ENCODE assay signal across 9 cellular contexts in the genomic region with DNA sequence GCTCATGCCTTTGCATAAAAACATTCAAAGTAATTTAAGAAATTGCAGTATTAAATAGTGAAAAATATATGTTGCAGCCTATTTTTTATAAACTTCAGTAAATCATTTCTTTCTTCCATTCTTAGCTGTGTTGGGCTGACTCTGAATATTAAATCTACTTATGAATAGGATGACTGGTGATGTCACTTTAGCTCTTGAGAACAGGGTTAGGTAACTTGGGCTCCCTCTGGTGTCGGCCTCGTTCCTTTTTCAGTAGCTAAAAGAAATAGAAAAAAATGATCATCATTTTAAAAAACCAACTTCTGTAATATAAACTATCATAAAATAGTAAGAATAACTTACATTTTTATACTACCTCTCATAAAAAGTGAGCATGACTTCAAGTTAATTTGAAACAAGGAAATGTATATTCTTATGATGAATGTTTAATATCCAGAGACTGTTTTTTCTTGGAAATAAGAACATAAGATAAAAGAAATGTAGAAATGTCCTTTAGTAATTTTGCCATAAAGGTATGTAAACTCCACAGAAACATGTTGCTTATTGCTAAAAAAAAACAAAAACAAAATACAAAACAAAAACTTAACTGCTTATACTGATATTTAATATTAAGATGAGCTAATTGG. TPM values are rescaled to one million over a fixed set of nuclear protein-coding genes. Genes with fewer than 3 reads are reported as not detected.
DNase-seq lines count a peak whose midpoint lies in the region; ATAC-seq, FAIRE-seq and TF ChIP-seq lines count a peak whose summit lies in the region.
"Had no signal": no experiment of that assay in that cellular context is flagged by ENCODE, and none has a peak within 500 bp of the region (broad histone marks: within the 10 kb centered on the region; RNA-seq: fewer than 3 reads in every experiment).

No MANE protein-coding gene starts in this region.

- H3K36me3 ChIP-seq in Caco-2 (ENCODE audit: control insufficient read depth, insufficient read depth, low read length): no peaks in the 10 kb centered on the region

- TF ChIP-seq CTCF in Caco-2 (IDR thresholded peaks at IDR 0.05; ENCODE audit: insufficient read depth in 1 of 2, low read depth in 1 of 2, low read length in 1 of 2, severe bottlenecking in 1 of 2, unreplicated experiment in 1 of 2): peak in 1 of 2 experiments; percentile 59

- POLR2A ChIA-PET in Caco-2 (lab: Charles Lee): no interaction called here

- no peaks in the 10 kb centered on the region for H3K4me1 ChIP-seq in Caco-2

- CTCF ChIA-PET in Caco-2 (lab: Charles Lee): interaction anchor here (0.5 kb wide), 2 partner anchors 195 to 1957 kb away, joined by 3 read pairs; no protein-coding TSS in a partner anchor

- intact Hi-C loops in Caco-2 (cut with micrococcal nuclease; ENCODE audit: unreplicated experiment): no loop called here

- H3K36me3 Mint-ChIP-seq in Caco-2 (ENCODE audit: insufficient read depth, unreplicated experiment): no peaks in the 10 kb centered on the region

- H3K27me3 ChIP-seq in Caco-2 (replicated peaks; ENCODE audit: control insufficient read depth, insufficient read depth, low read length): no peaks in the 10 kb centered on the region

- no peak overlapping the region for H3K27ac Mint-ChIP-seq in Caco-2 (ENCODE audit: unreplicated experiment)

- no peaks in the 10 kb centered on the region for H3K9me3 ChIP-seq in Caco-2
- H3K9me3 ChIP-seq: mucosa of descending colon had no signal

- ATAC-seq in HG02973 (IDR thresholded peaks at IDR 0.05; ENCODE audit: unreplicated experiment) (peak; percentile 62), GM18873 (IDR thresholded peaks at IDR 0.05; ENCODE audit: low FRiP score, unreplicated experiment) (no peak)
- ATAC-seq: mucosa of descending colon had no signal

- BruUV-seq in Caco-2 (replicated peaks; lab: Mats Ljungman, UMichigan): no TSS peak

- FAIRE-seq in islet of Langerhans (lab: Jason Lieb, UNC): peak; percentile 90

- no peak overlapping the region for H3K4me3 ChIP-seq in Caco-2 (ENCODE audit: low read depth, low read length)
- H3K4me3 ChIP-seq: mucosa of descending colon had no signal

- H3K4me3 Mint-ChIP-seq in Caco-2 (ENCODE audit: unreplicated experiment): no peak overlapping the region

- no peaks in the 10 kb centered on the region for H3K4me1 Mint-ChIP-seq in Caco-2 (ENCODE audit: low read depth, unreplicated experiment)

- H3K9me3 Mint-ChIP-seq in Caco-2 (ENCODE audit: unreplicated experiment): no peaks in the 10 kb centered on the region

- DNase-seq in Caco-2: peak; percentile 42
- peak; percentile 83 for DNase-seq in NCI-H69 (lab: John Stamatoyannopoulos, UW)
- DNase-seq in astrocyte of the hippocampus (ENCODE audit: low read depth, low spot score): peak; percentile 67
- DNase-seq in superior temporal gyrus (ENCODE audit: extremely low spot score): peak; percentile 97
- no peak for DNase-seq in activated CD4-positive, CD25-positive, alpha-beta regulatory T cell (lab: John Stamatoyannopoulos, UW)

- no peaks in the 10 kb centered on the region for H3K27me3 Mint-ChIP-seq in Caco-2 (ENCODE audit: insufficient read depth, unreplicated experiment)

RNA-seq across cellular contexts. Expression of a gene that starts 26.8 kb away (rescaled TPM):
- total RNA-seq in Caco-2 (2022): not detected in 2 replicates

Comparison
In these comparisons a context has a peak if more than half of its experiments do, and no peak if none do; other contexts are left out.
1. DNase-seq: peak in Caco-2 (2 of 2), NCI-H69 (single experiment), astrocyte of the hippocampus (single experiment) and superior temporal gyrus (single experiment); none in activated CD4-positive, CD25-positive, alpha-beta regulatory T cell (0 of 4).